Comparison of ENCODE assay signal across 11 cellular contexts in genomic region chr3:44835684-44836083, GRCh38. TPM values are rescaled to one million over a fixed set of nuclear protein-coding genes. Genes with fewer than 3 reads are reported as not detected.
"Had no signal": no experiment of that assay in that cellular context is flagged by ENCODE, and none has a peak within 500 bp of the region (broad histone marks: within the 10 kb centered on the region; RNA-seq: fewer than 3 reads in every experiment).

No MANE protein-coding gene starts in this region.

- H3K4me3 ChIP-seq: GM23338 had no signal

- H3K27ac ChIP-seq: HL-60, KMS-11 had no signal

- DNase-seq: H9, HCEC 1CT, HFFc6, IMR-90, KBM-7 had no signal

- ATAC-seq: GM23338 had no signal

- FAIRE-seq: H1, H54 had no signal

- H3K9ac ChIP-seq: KMS-11 had no signal

- H2AFZ ChIP-seq: GM23338 had no signal

- H3K4me2 ChIP-seq: GM23338, KMS-11 had no signal

RNA-seq across cellular contexts. Expression of gene TGM4, which starts 38.7 kb away (rescaled TPM):
- total RNA-seq: GM23338, H1, H9, HFFc6, HT1080 had no signal
- polyA plus RNA-seq: GM23338 had no signal
